2 cellular contexts compared by ENCODE assay signal in the genomic region with DNA sequence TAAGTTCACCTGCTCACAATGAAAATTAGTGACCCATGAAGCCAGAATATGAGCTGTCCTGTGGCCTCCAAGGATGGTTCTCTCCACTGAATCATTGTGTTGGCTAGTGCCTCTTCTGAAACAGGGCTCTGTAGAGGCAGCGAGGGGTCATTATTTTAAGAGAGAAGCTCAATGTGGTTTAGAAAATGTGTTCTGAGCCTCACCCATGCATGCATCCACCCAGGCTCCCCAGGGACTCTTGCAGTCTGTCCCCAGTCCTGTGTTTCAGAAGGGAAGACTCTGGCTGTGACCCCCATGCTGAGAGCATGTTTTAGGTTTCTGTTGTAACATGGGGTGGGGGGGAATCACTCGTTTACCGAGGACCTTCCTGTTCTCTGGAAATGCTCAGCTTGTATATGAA.
TF ChIP-seq lines count a peak whose summit lies in the region.

No MANE protein-coding gene starts in this region.

TF ChIP-seq in WTC11, 78 proteins besides CTCF, POLR2A, EP300 and RAD21 (continued from another document):
- TF ChIP-seq, protein P1, sequence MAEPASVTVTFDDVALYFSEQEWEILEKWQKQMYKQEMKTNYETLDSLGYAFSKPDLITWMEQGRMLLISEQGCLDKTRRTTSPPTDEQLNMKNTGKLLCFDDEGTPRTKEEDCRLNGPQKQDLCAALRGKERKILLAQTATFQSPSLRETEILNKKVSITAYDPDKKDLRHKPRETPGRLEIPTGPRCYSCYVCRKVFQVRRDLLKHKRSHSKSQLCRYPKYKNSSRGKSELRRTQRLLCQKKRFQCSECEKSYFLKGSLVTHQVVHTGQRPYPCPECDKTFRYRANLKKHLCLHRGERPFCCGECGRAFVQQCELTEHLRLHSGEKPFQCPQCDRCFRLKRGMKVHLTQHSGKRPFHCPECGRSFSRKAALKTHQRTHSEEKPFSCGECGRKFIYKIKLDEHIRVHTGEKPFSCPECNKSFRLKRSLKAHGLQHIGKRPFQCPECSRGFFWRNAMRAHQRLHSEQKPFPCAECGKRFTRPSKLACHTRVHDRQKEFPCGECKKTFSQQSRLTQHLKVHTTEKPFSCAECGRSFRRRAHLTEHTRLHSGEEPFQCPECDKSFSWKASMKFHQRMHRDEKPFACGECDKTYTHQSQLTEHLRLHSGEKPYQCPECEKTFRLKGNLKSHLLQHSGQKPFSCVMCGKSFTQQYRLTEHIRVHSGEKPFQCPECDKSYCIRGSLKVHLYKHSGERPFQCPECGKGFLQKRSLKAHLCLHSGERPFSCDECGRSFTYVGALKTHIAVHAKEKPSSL (CRISPR knock-in tag; conservative IDR thresholded peaks at IDR 0.05): no peak
- TF ChIP-seq, protein P2, sequence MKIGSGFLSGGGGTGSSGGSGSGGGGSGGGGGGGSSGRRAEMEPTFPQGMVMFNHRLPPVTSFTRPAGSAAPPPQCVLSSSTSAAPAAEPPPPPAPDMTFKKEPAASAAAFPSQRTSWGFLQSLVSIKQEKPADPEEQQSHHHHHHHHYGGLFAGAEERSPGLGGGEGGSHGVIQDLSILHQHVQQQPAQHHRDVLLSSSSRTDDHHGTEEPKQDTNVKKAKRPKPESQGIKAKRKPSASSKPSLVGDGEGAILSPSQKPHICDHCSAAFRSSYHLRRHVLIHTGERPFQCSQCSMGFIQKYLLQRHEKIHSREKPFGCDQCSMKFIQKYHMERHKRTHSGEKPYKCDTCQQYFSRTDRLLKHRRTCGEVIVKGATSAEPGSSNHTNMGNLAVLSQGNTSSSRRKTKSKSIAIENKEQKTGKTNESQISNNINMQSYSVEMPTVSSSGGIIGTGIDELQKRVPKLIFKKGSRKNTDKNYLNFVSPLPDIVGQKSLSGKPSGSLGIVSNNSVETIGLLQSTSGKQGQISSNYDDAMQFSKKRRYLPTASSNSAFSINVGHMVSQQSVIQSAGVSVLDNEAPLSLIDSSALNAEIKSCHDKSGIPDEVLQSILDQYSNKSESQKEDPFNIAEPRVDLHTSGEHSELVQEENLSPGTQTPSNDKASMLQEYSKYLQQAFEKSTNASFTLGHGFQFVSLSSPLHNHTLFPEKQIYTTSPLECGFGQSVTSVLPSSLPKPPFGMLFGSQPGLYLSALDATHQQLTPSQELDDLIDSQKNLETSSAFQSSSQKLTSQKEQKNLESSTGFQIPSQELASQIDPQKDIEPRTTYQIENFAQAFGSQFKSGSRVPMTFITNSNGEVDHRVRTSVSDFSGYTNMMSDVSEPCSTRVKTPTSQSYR (CRISPR knock-in tag; IDR thresholded peaks at IDR 0.05): no peak
- no peak for TF ChIP-seq ZNF121 (CRISPR knock-in tag; IDR thresholded peaks at IDR 0.05)
- no peak for TF ChIP-seq ZNF416 (CRISPR knock-in tag; IDR thresholded peaks at IDR 0.05)
- TF ChIP-seq FOXK1 (CRISPR knock-in tag; IDR thresholded peaks at IDR 0.05): no peak
- TF ChIP-seq TCF7 (CRISPR knock-in tag; IDR thresholded peaks at IDR 0.05; ENCODE audit: low read depth): no peak
- TF ChIP-seq, protein P3, sequence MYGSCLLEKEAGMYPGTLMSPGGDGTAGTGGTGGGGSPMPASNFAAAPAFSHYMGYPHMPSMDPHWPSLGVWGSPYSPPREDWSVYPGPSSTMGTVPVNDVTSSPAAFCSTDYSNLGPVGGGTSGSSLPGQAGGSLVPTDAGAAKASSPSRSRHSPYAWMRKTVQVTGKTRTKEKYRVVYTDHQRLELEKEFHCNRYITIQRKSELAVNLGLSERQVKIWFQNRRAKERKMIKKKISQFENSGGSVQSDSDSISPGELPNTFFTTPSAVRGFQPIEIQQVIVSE (CRISPR knock-in tag; IDR thresholded peaks at IDR 0.05; ENCODE audit: borderline replicate concordance): no peak
- no peak for TF ChIP-seq EMX1 (CRISPR knock-in tag; IDR thresholded peaks at IDR 0.05)

TF ChIP-seq in SK-N-SH, 30 proteins besides CTCF, POLR2A, EP300 and RAD21 (continued from another document):
- TF ChIP-seq, protein P4, sequence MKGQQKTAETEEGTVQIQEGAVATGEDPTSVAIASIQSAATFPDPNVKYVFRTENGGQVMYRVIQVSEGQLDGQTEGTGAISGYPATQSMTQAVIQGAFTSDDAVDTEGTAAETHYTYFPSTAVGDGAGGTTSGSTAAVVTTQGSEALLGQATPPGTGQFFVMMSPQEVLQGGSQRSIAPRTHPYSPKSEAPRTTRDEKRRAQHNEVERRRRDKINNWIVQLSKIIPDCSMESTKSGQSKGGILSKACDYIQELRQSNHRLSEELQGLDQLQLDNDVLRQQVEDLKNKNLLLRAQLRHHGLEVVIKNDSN (IDR thresholded peaks at IDR 0.05; ENCODE audit: borderline replicate concordance, low read depth): no peak
- TF ChIP-seq FOXJ3 (CRISPR knock-in tag; IDR thresholded peaks at IDR 0.05): no peak
- TF ChIP-seq, protein P5, sequence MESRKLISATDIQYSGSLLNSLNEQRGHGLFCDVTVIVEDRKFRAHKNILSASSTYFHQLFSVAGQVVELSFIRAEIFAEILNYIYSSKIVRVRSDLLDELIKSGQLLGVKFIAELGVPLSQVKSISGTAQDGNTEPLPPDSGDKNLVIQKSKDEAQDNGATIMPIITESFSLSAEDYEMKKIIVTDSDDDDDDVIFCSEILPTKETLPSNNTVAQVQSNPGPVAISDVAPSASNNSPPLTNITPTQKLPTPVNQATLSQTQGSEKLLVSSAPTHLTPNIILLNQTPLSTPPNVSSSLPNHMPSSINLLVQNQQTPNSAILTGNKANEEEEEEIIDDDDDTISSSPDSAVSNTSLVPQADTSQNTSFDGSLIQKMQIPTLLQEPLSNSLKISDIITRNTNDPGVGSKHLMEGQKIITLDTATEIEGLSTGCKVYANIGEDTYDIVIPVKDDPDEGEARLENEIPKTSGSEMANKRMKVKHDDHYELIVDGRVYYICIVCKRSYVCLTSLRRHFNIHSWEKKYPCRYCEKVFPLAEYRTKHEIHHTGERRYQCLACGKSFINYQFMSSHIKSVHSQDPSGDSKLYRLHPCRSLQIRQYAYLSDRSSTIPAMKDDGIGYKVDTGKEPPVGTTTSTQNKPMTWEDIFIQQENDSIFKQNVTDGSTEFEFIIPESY (IDR thresholded peaks at IDR 0.05; ENCODE audit: borderline replicate concordance, low read depth): no peak
TF ChIP-seq in SK-N-SH: peak in this region for 0.
